1 cellular context compared by ENCODE assay signal in the genomic region with DNA sequence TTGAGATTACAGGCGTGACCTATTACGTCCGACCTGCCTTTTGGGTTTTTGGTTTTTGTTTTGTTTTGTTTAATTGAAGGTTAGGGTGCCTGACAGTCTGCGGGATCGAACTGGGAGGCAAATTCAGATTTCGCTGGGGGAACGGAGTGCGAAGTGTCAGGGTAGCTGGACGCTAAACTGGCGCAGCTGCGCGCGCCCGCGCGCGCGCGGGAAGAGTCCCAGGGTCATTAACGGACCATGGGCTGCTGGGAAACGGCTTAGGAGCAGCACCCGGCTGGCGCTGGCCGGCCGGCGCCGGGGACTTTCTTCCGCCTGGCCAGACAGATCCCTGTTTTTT.
TF ChIP-seq lines count a peak whose summit lies in the region.

No MANE protein-coding gene starts in this region.

TF ChIP-seq in HEK293, 187 proteins besides CTCF, POLR2A, EP300 and RAD21 (continued from another document):
- TF ChIP-seq, protein P1, sequence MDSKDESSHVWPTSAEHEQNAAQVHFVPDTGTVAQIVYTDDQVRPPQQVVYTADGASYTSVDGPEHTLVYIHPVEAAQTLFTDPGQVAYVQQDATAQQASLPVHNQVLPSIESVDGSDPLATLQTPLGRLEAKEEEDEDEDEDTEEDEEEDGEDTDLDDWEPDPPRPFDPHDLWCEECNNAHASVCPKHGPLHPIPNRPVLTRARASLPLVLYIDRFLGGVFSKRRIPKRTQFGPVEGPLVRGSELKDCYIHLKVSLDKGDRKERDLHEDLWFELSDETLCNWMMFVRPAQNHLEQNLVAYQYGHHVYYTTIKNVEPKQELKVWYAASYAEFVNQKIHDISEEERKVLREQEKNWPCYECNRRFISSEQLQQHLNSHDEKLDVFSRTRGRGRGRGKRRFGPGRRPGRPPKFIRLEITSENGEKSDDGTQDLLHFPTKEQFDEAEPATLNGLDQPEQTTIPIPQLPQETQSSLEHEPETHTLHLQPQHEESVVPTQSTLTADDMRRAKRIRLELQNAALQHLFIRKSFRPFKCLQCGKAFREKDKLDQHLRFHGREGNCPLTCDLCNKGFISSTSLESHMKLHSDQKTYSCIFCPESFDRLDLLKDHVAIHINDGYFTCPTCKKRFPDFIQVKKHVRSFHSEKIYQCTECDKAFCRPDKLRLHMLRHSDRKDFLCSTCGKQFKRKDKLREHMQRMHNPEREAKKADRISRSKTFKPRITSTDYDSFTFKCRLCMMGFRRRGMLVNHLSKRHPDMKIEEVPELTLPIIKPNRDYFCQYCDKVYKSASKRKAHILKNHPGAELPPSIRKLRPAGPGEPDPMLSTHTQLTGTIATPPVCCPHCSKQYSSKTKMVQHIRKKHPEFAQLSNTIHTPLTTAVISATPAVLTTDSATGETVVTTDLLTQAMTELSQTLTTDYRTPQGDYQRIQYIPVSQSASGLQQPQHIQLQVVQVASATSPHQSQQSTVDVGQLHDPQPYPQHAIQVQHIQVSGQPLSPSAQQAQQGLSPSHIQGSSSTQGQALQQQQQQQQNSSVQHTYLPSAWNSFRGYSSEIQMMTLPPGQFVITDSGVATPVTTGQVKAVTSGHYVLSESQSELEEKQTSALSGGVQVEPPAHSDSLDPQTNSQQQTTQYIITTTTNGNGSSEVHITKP (tag by site-specific recombination; IDR thresholded peaks at IDR 0.05), result peak; percentile 82
- TF ChIP-seq ZNF391 (tag by site-specific recombination; IDR thresholded peaks at IDR 0.05; ENCODE audit: borderline replicate concordance, low read depth) (no peak; the same call in 1 of the 2 replicates), ZNF19 (tag by site-specific recombination; IDR thresholded peaks at IDR 0.05; ENCODE audit: low read depth) (no peak), ZBTB20 (tag by site-specific recombination; IDR thresholded peaks at IDR 0.05) (peak; percentile 92), KLF1 (tag by site-specific recombination; IDR thresholded peaks at IDR 0.05) (peak; percentile 42), ZNF548 (tag by site-specific recombination; IDR thresholded peaks at IDR 0.05) (0 out of 2 replicates have a peak, but pooled peaks have one; percentile 7), SCRT2 (tag by site-specific recombination; IDR thresholded peaks at IDR 0.05) (no peak), ZNF174 (tag by site-specific recombination; IDR thresholded peaks at IDR 0.05) (no peak), ZNF521 (tag by site-specific recombination; IDR thresholded peaks at IDR 0.05) (no peak), GLIS1 (tag by site-specific recombination; IDR thresholded peaks at IDR 0.05) (no peak; the same call in 1 of the 2 replicates), ZNF133 (tag by site-specific recombination; IDR thresholded peaks at IDR 0.05) (no peak), SP7 (tag by site-specific recombination; IDR thresholded peaks at IDR 0.05) (peak; percentile 97), ZNF23 (tag by site-specific recombination; IDR thresholded peaks at IDR 0.05; ENCODE audit: borderline replicate concordance) (no peak), ZNF623 (tag by site-specific recombination; IDR thresholded peaks at IDR 0.05) (0 out of 2 replicates have a peak, but pooled peaks have one; percentile 36), BCL11A (tag by site-specific recombination; IDR thresholded peaks at IDR 0.05; ENCODE audit: low read depth) (peak; percentile 93), OVOL3 (tag by site-specific recombination; IDR thresholded peaks at IDR 0.05) (0 out of 2 replicates have a peak, but pooled peaks have one; percentile 72), ZNF600 (tag by site-specific recombination; IDR thresholded peaks at IDR 0.05) (peak; percentile 85), WT1 (tag by site-specific recombination; IDR thresholded peaks at IDR 0.05) (peak; percentile 76), ZNF76 (tag by site-specific recombination; IDR thresholded peaks at IDR 0.05; ENCODE audit: borderline replicate concordance, low read depth) (peak; percentile 90), ZBTB1 (tag by site-specific recombination; IDR thresholded peaks at IDR 0.05) (no peak), ZNF776 (tag by site-specific recombination; IDR thresholded peaks at IDR 0.05; ENCODE audit: borderline replicate concordance) (no peak), FEZF1 (tag by site-specific recombination; IDR thresholded peaks at IDR 0.05) (peak; percentile 56), HOXA7 (CRISPR knock-in tag; IDR thresholded peaks at IDR 0.05; ENCODE audit: borderline replicate concordance) (no peak), ZBTB21 (tag by site-specific recombination; IDR thresholded peaks at IDR 0.05) (peak; percentile 65), ZFHX2 (tag by site-specific recombination; conservative IDR thresholded peaks at IDR 0.05) (no peak), KLF8 (tag by site-specific recombination; IDR thresholded peaks at IDR 0.05) (peak; percentile 69), ZBTB48 (tag by site-specific recombination; IDR thresholded peaks at IDR 0.05) (peak; percentile 87), ZNF423 (tag by site-specific recombination; IDR thresholded peaks at IDR 0.05) (no peak), GLIS2 (tag by site-specific recombination; IDR thresholded peaks at IDR 0.05) (0 out of 2 replicates have a peak, but pooled peaks have one; percentile 14), ZNF266 (tag by site-specific recombination; IDR thresholded peaks at IDR 0.05; ENCODE audit: low read depth) (no peak), ZNF843 (tag by site-specific recombination; IDR thresholded peaks at IDR 0.05) (peak; percentile 46; the same call in 1 of the 2 replicates), ZFP69B (tag by site-specific recombination; IDR thresholded peaks at IDR 0.05) (peak; percentile 80), BCL11B (tag by site-specific recombination; IDR thresholded peaks at IDR 0.05; ENCODE audit: low read depth) (peak; percentile 93), ZNF350 (tag by site-specific recombination; IDR thresholded peaks at IDR 0.05) (no peak)
- TF ChIP-seq, protein P2, sequence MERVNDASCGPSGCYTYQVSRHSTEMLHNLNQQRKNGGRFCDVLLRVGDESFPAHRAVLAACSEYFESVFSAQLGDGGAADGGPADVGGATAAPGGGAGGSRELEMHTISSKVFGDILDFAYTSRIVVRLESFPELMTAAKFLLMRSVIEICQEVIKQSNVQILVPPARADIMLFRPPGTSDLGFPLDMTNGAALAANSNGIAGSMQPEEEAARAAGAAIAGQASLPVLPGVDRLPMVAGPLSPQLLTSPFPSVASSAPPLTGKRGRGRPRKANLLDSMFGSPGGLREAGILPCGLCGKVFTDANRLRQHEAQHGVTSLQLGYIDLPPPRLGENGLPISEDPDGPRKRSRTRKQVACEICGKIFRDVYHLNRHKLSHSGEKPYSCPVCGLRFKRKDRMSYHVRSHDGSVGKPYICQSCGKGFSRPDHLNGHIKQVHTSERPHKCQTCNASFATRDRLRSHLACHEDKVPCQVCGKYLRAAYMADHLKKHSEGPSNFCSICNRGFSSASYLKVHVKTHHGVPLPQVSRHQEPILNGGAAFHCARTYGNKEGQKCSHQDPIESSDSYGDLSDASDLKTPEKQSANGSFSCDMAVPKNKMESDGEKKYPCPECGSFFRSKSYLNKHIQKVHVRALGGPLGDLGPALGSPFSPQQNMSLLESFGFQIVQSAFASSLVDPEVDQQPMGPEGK (tag by site-specific recombination; IDR thresholded peaks at IDR 0.05), result peak; percentile 73
- TF ChIP-seq, protein P3, sequence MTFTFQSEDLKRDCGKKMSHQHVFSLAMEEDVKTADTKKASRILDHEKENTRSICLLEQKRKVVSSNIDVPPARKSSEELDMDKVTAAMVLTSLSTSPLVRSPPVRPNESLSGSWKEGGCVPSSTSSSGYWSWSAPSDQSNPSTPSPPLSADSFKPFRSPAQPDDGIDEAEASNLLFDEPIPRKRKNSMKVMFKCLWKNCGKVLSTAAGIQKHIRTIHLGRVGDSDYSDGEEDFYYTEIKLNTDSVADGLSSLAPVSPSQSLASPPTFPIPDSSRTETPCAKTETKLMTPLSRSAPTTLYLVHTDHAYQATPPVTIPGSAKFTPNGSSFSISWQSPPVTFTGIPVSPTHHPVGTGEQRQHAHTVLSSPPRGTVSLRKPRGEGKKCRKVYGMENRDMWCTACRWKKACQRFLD (tag by site-specific recombination; IDR thresholded peaks at IDR 0.05), result peak; percentile 97
- TF ChIP-seq, protein P4, sequence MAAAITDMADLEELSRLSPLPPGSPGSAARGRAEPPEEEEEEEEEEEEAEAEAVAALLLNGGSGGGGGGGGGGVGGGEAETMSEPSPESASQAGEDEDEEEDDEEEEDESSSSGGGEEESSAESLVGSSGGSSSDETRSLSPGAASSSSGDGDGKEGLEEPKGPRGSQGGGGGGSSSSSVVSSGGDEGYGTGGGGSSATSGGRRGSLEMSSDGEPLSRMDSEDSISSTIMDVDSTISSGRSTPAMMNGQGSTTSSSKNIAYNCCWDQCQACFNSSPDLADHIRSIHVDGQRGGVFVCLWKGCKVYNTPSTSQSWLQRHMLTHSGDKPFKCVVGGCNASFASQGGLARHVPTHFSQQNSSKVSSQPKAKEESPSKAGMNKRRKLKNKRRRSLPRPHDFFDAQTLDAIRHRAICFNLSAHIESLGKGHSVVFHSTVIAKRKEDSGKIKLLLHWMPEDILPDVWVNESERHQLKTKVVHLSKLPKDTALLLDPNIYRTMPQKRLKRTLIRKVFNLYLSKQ (tag by site-specific recombination; IDR thresholded peaks at IDR 0.05; ENCODE audit: borderline replicate concordance), result no peak
- TF ChIP-seq, protein P5, sequence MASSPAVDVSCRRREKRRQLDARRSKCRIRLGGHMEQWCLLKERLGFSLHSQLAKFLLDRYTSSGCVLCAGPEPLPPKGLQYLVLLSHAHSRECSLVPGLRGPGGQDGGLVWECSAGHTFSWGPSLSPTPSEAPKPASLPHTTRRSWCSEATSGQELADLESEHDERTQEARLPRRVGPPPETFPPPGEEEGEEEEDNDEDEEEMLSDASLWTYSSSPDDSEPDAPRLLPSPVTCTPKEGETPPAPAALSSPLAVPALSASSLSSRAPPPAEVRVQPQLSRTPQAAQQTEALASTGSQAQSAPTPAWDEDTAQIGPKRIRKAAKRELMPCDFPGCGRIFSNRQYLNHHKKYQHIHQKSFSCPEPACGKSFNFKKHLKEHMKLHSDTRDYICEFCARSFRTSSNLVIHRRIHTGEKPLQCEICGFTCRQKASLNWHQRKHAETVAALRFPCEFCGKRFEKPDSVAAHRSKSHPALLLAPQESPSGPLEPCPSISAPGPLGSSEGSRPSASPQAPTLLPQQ (tag by site-specific recombination; IDR thresholded peaks at IDR 0.05), result peak; percentile 48; the same call in 1 of the 2 replicates
TF ChIP-seq in HEK293: peak in this region for 51.
